Comparison of ENCODE assay signal across 21 cellular contexts in the genomic region with DNA sequence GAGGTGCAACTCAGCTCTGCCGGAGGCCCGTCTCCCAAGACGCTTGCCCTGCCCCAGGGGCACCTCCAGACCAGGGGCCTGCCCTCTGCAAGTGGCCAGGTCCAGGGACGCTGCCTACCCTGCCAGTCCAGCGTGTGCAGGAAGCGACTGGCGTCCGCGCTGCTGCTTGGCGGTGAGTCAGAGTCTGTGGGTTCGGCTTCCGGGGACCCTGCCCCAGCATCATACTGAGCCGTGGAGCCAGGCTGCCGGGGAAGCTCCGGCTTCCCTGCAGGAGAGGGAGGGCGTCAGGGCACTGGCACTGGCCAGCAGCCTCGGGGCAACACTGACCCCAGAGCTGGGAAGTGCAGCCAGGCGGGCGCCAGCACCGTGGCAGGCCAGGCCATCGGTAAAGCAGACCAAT. TPM values are rescaled to one million over a fixed set of nuclear protein-coding genes. Genes with fewer than 3 reads are reported as not detected.
"Had no signal": no experiment of that assay in that cellular context is flagged by ENCODE, and none has a peak within 500 bp of the region (broad histone marks: within the 10 kb centered on the region; RNA-seq: fewer than 3 reads in every experiment).

No MANE protein-coding gene starts in this region.

- DNase-seq: IMR-90, Kasumi-1, MM.1S, NCI-H1092 treated with DMSO at 0.1 percent for 48 hours, NCI-H1436, NCI-H187, NCI-H2029 treated with DMSO at 0.1 percent for 48 hours, NCI-H2171 treated with DMSO at 0.1 percent for 48 hours, NCI-H345, NCI-H446 treated with DMSO at 0.1 percent for 48 hours, NCI-H510A treated with DMSO at 0.1 percent for 48 hours, NCI-H526, NCI-H748 treated with DMSO at 0.1 percent for 48 hours, SHP77 treated with DMSO at 0.1 percent for 48 hours, SJCRH30 had no signal

- H3K27ac ChIP-seq: KMS-11, RWPE1, SJCRH30 had no signal

- H3K27me3 ChIP-seq: SJCRH30 had no signal

- H3K9ac ChIP-seq: KMS-11 had no signal

- H3K4me3 ChIP-seq: SJCRH30 had no signal

- FAIRE-seq: HepG2, RCC 7860 had no signal

- H3K4me2 ChIP-seq: KMS-11 had no signal

- ATAC-seq: HepG2, SK-N-SH treated with all-trans-retinoic acid at 6 μM for 48 hours had no signal

- H3K9me3 ChIP-seq: SJCRH30 had no signal

RNA-seq across cellular contexts. Expression of gene CPLX1, which starts 42.5 kb away (rescaled TPM):
- total RNA-seq: IMR-90, M059J had no signal
